8 cellular contexts compared by ENCODE assay signal in the genomic region with DNA sequence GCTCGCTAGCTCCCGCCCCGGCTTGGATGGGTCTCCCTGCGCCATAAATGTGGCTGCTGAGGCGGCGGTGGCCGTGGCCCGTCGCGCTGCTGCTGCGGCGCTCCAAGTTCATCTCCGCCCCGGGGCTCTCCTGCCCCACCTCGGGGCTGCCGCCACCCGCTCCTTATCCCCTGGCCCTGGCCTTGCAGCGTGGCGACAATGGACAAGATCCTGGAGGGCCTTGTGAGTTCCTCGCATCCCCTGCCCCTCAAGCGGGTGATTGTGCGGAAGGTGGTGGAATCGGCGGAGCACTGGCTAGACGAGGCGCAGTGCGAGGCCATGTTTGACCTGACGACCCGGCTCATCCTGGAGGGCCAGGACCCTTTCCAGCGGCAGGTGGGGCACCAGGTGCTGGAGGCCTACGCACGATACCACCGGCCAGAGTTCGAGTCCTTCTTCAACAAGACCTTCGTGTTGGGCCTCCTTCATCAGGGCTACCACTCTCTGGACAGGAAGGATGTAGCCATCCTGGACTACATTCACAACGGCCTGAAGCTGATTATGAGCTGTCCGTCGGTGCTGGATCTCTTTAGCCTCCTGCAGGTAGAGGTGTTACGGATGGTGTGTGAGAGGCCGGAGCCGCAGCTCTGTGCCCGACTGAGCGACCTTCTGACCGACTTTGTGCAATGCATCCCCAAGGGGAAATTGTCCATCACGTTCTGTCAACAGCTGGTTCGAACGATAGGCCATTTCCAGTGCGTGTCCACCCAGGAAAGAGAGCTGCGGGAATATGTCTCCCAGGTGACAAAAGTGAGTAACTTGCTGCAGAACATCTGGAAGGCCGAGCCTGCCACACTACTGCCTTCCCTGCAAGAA. TPM values are rescaled to one million over a fixed set of nuclear protein-coding genes. Genes with fewer than 3 reads are reported as not detected.
DNase-seq lines count a peak whose midpoint lies in the region; ATAC-seq and TF ChIP-seq lines count a peak whose summit lies in the region.

No MANE protein-coding gene starts in this region.

- intact Hi-C loops in CD14-positive monocyte (cut with micrococcal nuclease): loop anchor here (5.0 to 10.0 kb wide), 4 partner anchors 149 to 1961 kb away; a partner anchor contains a TSS

- peaks cover 4 to 7% of the 10 kb centered on the region in 2 donors for H3K36me3 ChIP-seq in muscle layer of duodenum (ENCODE audit: control insufficient read depth in 1 of 2, insufficient read depth in 2 of 2, low read length in 2 of 2)

- no peaks in the 10 kb centered on the region for H3K27me3 ChIP-seq in muscle layer of duodenum (ENCODE audit: low read depth, low read length)

- H3K4me3 Mint-ChIP-seq in CD14-positive monocyte: peak overlapping the region; percentile 98 to 99
- peak overlapping the region; percentile 96 for H3K4me3 Mint-ChIP-seq in T-helper 1 cell treated with Interleukin-12 subunit alpha and Interleukin-12 subunit beta and Interleukin-4 antibody, amounts not matched to agents 30 μg/mL and 1 μg/mL, for 36 hours

- H3K36me3 Mint-ChIP-seq in CD14-positive monocyte: peaks cover 17 to 30% of the 10 kb centered on the region in 2 donors
- H3K36me3 Mint-ChIP-seq in T-helper 1 cell treated with Interleukin-12 subunit alpha and Interleukin-12 subunit beta and Interleukin-4 antibody, amounts not matched to agents 30 μg/mL and 1 μg/mL, for 36 hours (ENCODE audit: low read depth): peaks cover 40% of the 10 kb centered on the region

- H3K9me3 ChIP-seq in muscle layer of duodenum (ENCODE audit: control insufficient read depth in 1 of 2, low read length in 2 of 2): no peaks in the 10 kb centered on the region

- ATAC-seq in GM19025 (IDR thresholded peaks at IDR 0.05; ENCODE audit: low read depth, unreplicated experiment) (peak; percentile 16), HG03135 (IDR thresholded peaks at IDR 0.05; ENCODE audit: unreplicated experiment) (peak; percentile 20)

- peak overlapping the region; percentile 65 for H3K4me3 ChIP-seq in epithelial cell of esophagus (ENCODE audit: low read length)
- H3K4me3 ChIP-seq in muscle layer of duodenum (ENCODE audit: low read depth in 1 of 2, low read length in 2 of 2): peak overlapping the region; percentile 95 to 97

- peaks cover 49% of the 10 kb centered on the region for H3K4me1 Mint-ChIP-seq in CD14-positive monocyte
- H3K4me1 Mint-ChIP-seq in T-helper 1 cell treated with Interleukin-12 subunit alpha and Interleukin-12 subunit beta and Interleukin-4 antibody, amounts not matched to agents 30 μg/mL and 1 μg/mL, for 36 hours (ENCODE audit: low read depth): peaks cover 54% of the 10 kb centered on the region

- peaks cover 0 to 4% (median 0%) of the 10 kb centered on the region in 7 donors for H3K9me3 Mint-ChIP-seq in CD14-positive monocyte
- H3K9me3 Mint-ChIP-seq in T-helper 1 cell treated with Interleukin-12 subunit alpha and Interleukin-12 subunit beta and Interleukin-4 antibody, amounts not matched to agents 30 μg/mL and 1 μg/mL, for 36 hours: no peaks in the 10 kb centered on the region

- H3K27ac ChIP-seq in muscle layer of duodenum (ENCODE audit: low read length): peak overlapping the region; percentile 90

- peak overlapping the region; percentile 93 to 99 (median 95) for H3K27ac Mint-ChIP-seq in CD14-positive monocyte
- H3K27ac Mint-ChIP-seq in T-helper 1 cell treated with Interleukin-12 subunit alpha and Interleukin-12 subunit beta and Interleukin-4 antibody, amounts not matched to agents 30 μg/mL and 1 μg/mL, for 36 hours: peak overlapping the region; percentile 95

- H3K27me3 Mint-ChIP-seq in CD14-positive monocyte (ENCODE audit: low read depth in 3 of 3): peaks cover 0 to 2% (median 0%) of the 10 kb centered on the region in 3 donors
- H3K27me3 Mint-ChIP-seq in T-helper 1 cell treated with Interleukin-12 subunit alpha and Interleukin-12 subunit beta and Interleukin-4 antibody, amounts not matched to agents 30 μg/mL and 1 μg/mL, for 36 hours (ENCODE audit: low read depth): no peaks in the 10 kb centered on the region

- no peak for TF ChIP-seq CTCF in CD14-positive monocyte (IDR thresholded peaks at IDR 0.05)
- no peak for TF ChIP-seq CTCF in epithelial cell of esophagus (IDR thresholded peaks at IDR 0.05; ENCODE audit: insufficient read depth, low read depth, low read length, missing control alignments)

- H3K4me1 ChIP-seq in muscle layer of duodenum (ENCODE audit: control insufficient read depth in 1 of 2, insufficient read depth in 2 of 2, low read length in 2 of 2): peaks cover 20 to 40% of the 10 kb centered on the region in 2 donors

- peak; percentile 44 for DNase-seq in CD14-positive monocyte (ENCODE audit: low spot score)
- peak; percentile 29 for DNase-seq in epithelial cell of esophagus (ENCODE audit: low read depth)
- DNase-seq in stimulated activated naive CD4-positive, alpha-beta T cell treated with Interleukin-2 at 50 U/mL for 16 hours (lab: John Stamatoyannopoulos, UW): no peak
- no peak for DNase-seq in central memory CD4-positive, alpha-beta T cell

RNA-seq across cellular contexts. Expression of a gene that starts 0.8 kb away (rescaled TPM):
- polyA plus RNA-seq in CD14-positive monocyte: 10 to 100 TPM; 12.4 to 19.3 TPM

Comparison
In these comparisons a context has a peak if more than half of its experiments do, and no peak if none do; other contexts are left out.
1. DNase-seq: peak in CD14-positive monocyte (single experiment) and epithelial cell of esophagus (single experiment); none in stimulated activated naive CD4-positive, alpha-beta T cell treated with Interleukin-2 at 50 U/mL for 16 hours (single experiment) and central memory CD4-positive, alpha-beta T cell (single experiment).